ENCODE assay signal across 9 cellular contexts in the genomic region with DNA sequence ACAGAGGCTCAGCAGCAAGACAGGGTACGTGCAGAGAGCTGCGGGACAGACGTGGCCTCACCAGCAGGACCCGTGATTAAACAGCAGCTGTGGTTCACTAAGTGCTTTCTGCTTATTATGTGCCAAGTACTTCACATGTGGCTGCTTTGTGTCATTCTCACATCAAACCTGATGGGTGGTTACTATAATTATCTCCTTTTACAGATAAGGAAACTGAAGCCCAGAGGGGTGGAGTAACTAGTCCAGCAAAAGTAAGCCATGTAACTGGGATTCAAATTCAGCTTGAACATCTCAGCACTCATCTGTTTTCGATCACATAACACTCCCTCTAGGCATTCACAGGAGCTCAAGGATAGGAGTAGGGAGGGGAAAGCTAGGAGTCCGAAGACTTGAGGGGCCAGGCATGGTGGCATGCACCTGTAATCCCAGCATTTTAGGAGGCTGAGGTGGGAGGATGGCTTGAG. TPM values are rescaled to one million over a fixed set of nuclear protein-coding genes. Genes with fewer than 3 reads are reported as not detected.
DNase-seq lines count a peak whose midpoint lies in the region; ATAC-seq and TF ChIP-seq lines count a peak whose summit lies in the region.
"Had no signal": no experiment of that assay in that cellular context is flagged by ENCODE, and none has a peak within 500 bp of the region (broad histone marks: within the 10 kb centered on the region; RNA-seq: fewer than 3 reads in every experiment).

No MANE protein-coding gene starts in this region.

- H3K4me1 ChIP-seq in A673 (ENCODE audit: insufficient read depth, low read length, poor library complexity, severe bottlenecking) (peaks cover 19% of the 10 kb centered on the region), GM23338 (ENCODE audit: insufficient read depth) (no peaks in the 10 kb centered on the region), heart left ventricle (peaks cover 14 to 56% (median 36%) of the 10 kb centered on the region in 12 donors)

- TF ChIP-seq CTCF in A673 (conservative IDR thresholded peaks at IDR 0.05; ENCODE audit: low read depth, low read length): no peak
- no peak for TF ChIP-seq CTCF in GM23338 (conservative IDR thresholded peaks at IDR 0.05; ENCODE audit: low read depth in 2 of 2)
- TF ChIP-seq CTCF in heart left ventricle (IDR thresholded peaks at IDR 0.05): no peak

- peaks cover 6% of the 10 kb centered on the region; the same call in 2 of the 3 replicates for H3K36me3 Mint-ChIP-seq in GM23338 (ENCODE audit: low read depth)

- H3K4me3 ChIP-seq in A673 (ENCODE audit: low read depth, low read length, poor library complexity, severe bottlenecking): no peak overlapping the region
- no peak overlapping the region for H3K4me3 ChIP-seq in GM23338
- no peak overlapping the region for H3K4me3 ChIP-seq in heart left ventricle

- 10 to 16% (median 12%) methylated on average over 6 of the region's 6 CpGs for WGBS in heart left ventricle, 4 donors

- H3K4me1 Mint-ChIP-seq in GM23338: peaks cover under 1% of the 10 kb centered on the region; the same call in 2 of the 3 replicates

- H3K9me3 ChIP-seq in A673 (ENCODE audit: low read depth, low read length, poor library complexity, severe bottlenecking) (no peaks in the 10 kb centered on the region), heart left ventricle (no peaks in the 10 kb centered on the region)

- BruUV-seq in A673 (replicated peaks; lab: Mats Ljungman, UMichigan): no TSS peak

- H3K9me2 ChIP-seq in GM23338 (ENCODE audit: insufficient read depth): no peaks in the 10 kb centered on the region

- POLR2A ChIA-PET in A673 (lab: Charles Lee; ENCODE audit: low non-redundant PET): no interaction called here

- H3K27me3 ChIP-seq in A673 (replicated peaks; ENCODE audit: insufficient read depth, low read depth, low read length, poor library complexity) (no peaks in the 10 kb centered on the region), GM23338 (ENCODE audit: insufficient read depth) (no peaks in the 10 kb centered on the region), heart left ventricle (no peaks in the 10 kb centered on the region)

- H3K4me3 Mint-ChIP-seq in GM23338: no peak overlapping the region

- no peak for TF ChIP-seq POLR2A in heart left ventricle (IDR thresholded peaks at IDR 0.05)

- DNase-seq in A673 (ENCODE audit: low spot score): peak; percentile 81
- DNase-seq in GM23338 (ENCODE audit: low spot score): no peak
- peak; percentile 68 for DNase-seq in NCI-H774 (lab: John Stamatoyannopoulos, UW)
- peak in 4 of 5 donors; percentile 73 to 88 (median 80) for DNase-seq in heart left ventricle
- DNase-seq in AG08396 (ENCODE audit: low spot score): no peak
- DNase-seq in stimulated activated naive CD4-positive, alpha-beta T cell treated with Interleukin-2 at 50 U/mL for 16 hours (lab: John Stamatoyannopoulos, UW): no peak
- no peak for DNase-seq in D341Med (ENCODE audit: low spot score)

- H2AFZ ChIP-seq in GM23338: peak overlapping the region; percentile 72; the same call in 1 of the 2 replicates

- CTCF ChIA-PET in A673 (lab: Charles Lee): interaction anchor here (0.6 to 1.3 kb wide), 2 partner anchors 51 to 136 kb away, joined by 4 read pairs; partner anchors contain the start of gene CLIC4

- no peaks in the 10 kb centered on the region for H3F3A ChIP-seq in GM23338 (replicated peaks; ENCODE audit: low read depth)

- H3K27ac ChIP-seq in A673 (ENCODE audit: low read depth, low read length, poor library complexity, severe bottlenecking): no peak overlapping the region
- H3K27ac ChIP-seq in GM23338 (ENCODE audit: low read depth): no peak overlapping the region
- H3K27ac ChIP-seq in heart left ventricle: peak overlapping the region; percentile 35 to 89 (median 73)
- H3K27ac ChIP-seq: HL-60 had no signal

- H3K36me3 ChIP-seq in A673 (ENCODE audit: insufficient read depth, low read length, poor library complexity, severe bottlenecking) (no peaks in the 10 kb centered on the region), GM23338 (ENCODE audit: insufficient read depth) (no peaks in the 10 kb centered on the region), heart left ventricle (no peaks in the 10 kb centered on the region)

- peaks cover 13% of the 10 kb centered on the region; the same call in 2 of the 3 replicates for H3K9me3 Mint-ChIP-seq in GM23338

- H3K27ac Mint-ChIP-seq in GM23338: no peak overlapping the region

- intact Hi-C loops in A673 (cut with micrococcal nuclease; ENCODE audit: unreplicated experiment) (loop anchor here (5.0 kb wide), 1 partner anchor 53 kb away; the partner anchor contains the start of gene CLIC4), heart left ventricle (cut with DNase I) (loop anchor here in 7 of 10 donors (2.0 to 5.0 kb wide), 3 partner anchors 50 to 53 kb away; partner anchors contain the start of gene CLIC4 (in 6 of the 7))

- no peak overlapping the region for H3K4me2 ChIP-seq in GM23338

- no peaks in the 10 kb centered on the region for H4K20me1 ChIP-seq in GM23338 (replicated peaks; ENCODE audit: insufficient read depth)

- ATAC-seq in GM23338 (no peak), heart left ventricle (peak; percentile 91 to 94 (median 92)), HG03025 (IDR thresholded peaks at IDR 0.05; ENCODE audit: low FRiP score, unreplicated experiment) (no peak)

- H3K27me3 Mint-ChIP-seq in GM23338 (ENCODE audit: insufficient read depth, low read depth, poor library complexity): peaks cover 7% of the 10 kb centered on the region

- H3K79me2 ChIP-seq in GM23338 (replicated peaks; ENCODE audit: insufficient read depth): no peaks in the 10 kb centered on the region

TF ChIP-seq in GM23338, 12 proteins besides CTCF, POLR2A, EP300 and RAD21 (continues in another document):
- TF ChIP-seq POLR2AphosphoS5 (IDR thresholded peaks at IDR 0.05; ENCODE audit: low read depth): no peak
- no peak for TF ChIP-seq ZNF114 (CRISPR knock-in tag; IDR thresholded peaks at IDR 0.05)
- TF ChIP-seq CREB1 (CRISPR knock-in tag; IDR thresholded peaks at IDR 0.05; ENCODE audit: low read depth): no peak
- no peak for TF ChIP-seq JUNB (IDR thresholded peaks at IDR 0.05; ENCODE audit: unreplicated experiment)
- no peak for TF ChIP-seq ZNF331 (CRISPR knock-in tag; IDR thresholded peaks at IDR 0.05; ENCODE audit: low read depth)
- no peak for TF ChIP-seq EZH2 (IDR thresholded peaks at IDR 0.05; ENCODE audit: low read depth, unreplicated experiment)
- no peak for TF ChIP-seq EZH2phosphoT487 (IDR thresholded peaks at IDR 0.05; ENCODE audit: unreplicated experiment)
- TF ChIP-seq, protein P1, sequence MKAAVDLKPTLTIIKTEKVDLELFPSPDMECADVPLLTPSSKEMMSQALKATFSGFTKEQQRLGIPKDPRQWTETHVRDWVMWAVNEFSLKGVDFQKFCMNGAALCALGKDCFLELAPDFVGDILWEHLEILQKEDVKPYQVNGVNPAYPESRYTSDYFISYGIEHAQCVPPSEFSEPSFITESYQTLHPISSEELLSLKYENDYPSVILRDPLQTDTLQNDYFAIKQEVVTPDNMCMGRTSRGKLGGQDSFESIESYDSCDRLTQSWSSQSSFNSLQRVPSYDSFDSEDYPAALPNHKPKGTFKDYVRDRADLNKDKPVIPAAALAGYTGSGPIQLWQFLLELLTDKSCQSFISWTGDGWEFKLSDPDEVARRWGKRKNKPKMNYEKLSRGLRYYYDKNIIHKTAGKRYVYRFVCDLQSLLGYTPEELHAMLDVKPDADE (IDR thresholded peaks at IDR 0.05): no peak
- no peak for TF ChIP-seq STAT1 (IDR thresholded peaks at IDR 0.05; ENCODE audit: unreplicated experiment)
- no peak for TF ChIP-seq NANOG (IDR thresholded peaks at IDR 0.05; ENCODE audit: borderline replicate concordance)
- TF ChIP-seq REST (IDR thresholded peaks at IDR 0.05; ENCODE audit: unreplicated experiment): no peak

RNA-seq across cellular contexts. Expression of gene CLIC4, which starts 50.8 kb away (rescaled TPM):
- total RNA-seq in A673 (2021) (207 and 209 TPM in 2 replicates), heart left ventricle (100 to 1,000 TPM; 280 to 917 (median 387) TPM)
- 308 and 319 TPM in 2 replicates for total RNA-seq in GM23338 (2014; rRNA removed; shearing (Covaris generic))
- polyA plus RNA-seq in GM23338 (2016; fragmentation: Nextera tagmentation; extraction: Ambion mirVana) (84.0 and 92.5 TPM in 2 replicates), heart left ventricle (100 to 1,000 TPM; 111 to 726 TPM)

RNA-seq across cellular contexts. Expression of gene SRRM1, which starts 51.3 kb away (rescaled TPM):
- total RNA-seq in A673 (2021) (185 and 193 TPM in 2 replicates), heart left ventricle (10 to 100 TPM; 39.3 to 97.0 (median 62.2) TPM)
- 115 and 118 TPM in 2 replicates for total RNA-seq in GM23338 (2014; rRNA removed; shearing (Covaris generic))
- polyA plus RNA-seq in GM23338 (2016; fragmentation: Nextera tagmentation; extraction: Ambion mirVana) (649 and 666 TPM in 2 replicates), heart left ventricle (10 to 100 TPM; 30.3 to 39.5 TPM)

Comparison
In these comparisons a context has a peak if more than half of its experiments do, and no peak if none do; other contexts are left out.
1. DNase-seq: peak in A673 (single experiment), NCI-H774 (single experiment) and heart left ventricle (4 of 5); none in GM23338 (single experiment), AG08396 (single experiment), stimulated activated naive CD4-positive, alpha-beta T cell treated with Interleukin-2 at 50 U/mL for 16 hours (single experiment) and D341Med (single experiment).
2. H3K27ac ChIP-seq: peak in heart left ventricle (12 of 12); none in A673 (single experiment) and GM23338 (single experiment).
3. ATAC-seq: peak in heart left ventricle (4 of 4); none in GM23338 (single experiment) and HG03025 (single experiment).